ENCODE assay signal across 1 cellular context in genomic region chr5:126433708-126434107, GRCh38.
TF ChIP-seq lines count a peak whose summit lies in the region.

No MANE protein-coding gene starts in this region.

TF ChIP-seq in H1, 55 proteins besides CTCF, POLR2A, EP300 and RAD21 (continued from another document):
- no peak for TF ChIP-seq SIRT6 (IDR thresholded peaks at IDR 0.05; ENCODE audit: low read length)
- TF ChIP-seq TEAD4 (IDR thresholded peaks at IDR 0.05; ENCODE audit: low read depth, low read length), result no peak
- TF ChIP-seq CBX5 (IDR thresholded peaks at IDR 0.05; ENCODE audit: low read depth, low read length), result no peak
- TF ChIP-seq PHF8 (conservative IDR thresholded peaks at IDR 0.05; ENCODE audit: low read depth, low read length), result no peak
- no peak for TF ChIP-seq ATF2 (IDR thresholded peaks at IDR 0.05; ENCODE audit: low read length)
- no peak for TF ChIP-seq SP1 (IDR thresholded peaks at IDR 0.05; ENCODE audit: low read depth, low read length)
- TF ChIP-seq KDM4A (IDR thresholded peaks at IDR 0.05; ENCODE audit: low read depth, low read length, severe bottlenecking), result no peak
- no peak for TF ChIP-seq BRCA1 (IDR thresholded peaks at IDR 0.05; ENCODE audit: low read depth, low read length)
- no peak for TF ChIP-seq CBX8 (IDR thresholded peaks at IDR 0.05; ENCODE audit: borderline replicate concordance, low read depth, low read length)
- TF ChIP-seq ATF3 (IDR thresholded peaks at IDR 0.05; ENCODE audit: insufficient read depth, low read depth, low read length), result no peak
- no peak for TF ChIP-seq CEBPB (IDR thresholded peaks at IDR 0.05; ENCODE audit: low read depth, low read length)
- no peak for TF ChIP-seq MAFK (IDR thresholded peaks at IDR 0.05; ENCODE audit: low read depth, low read length)
- no peak for TF ChIP-seq CTBP2 (IDR thresholded peaks at IDR 0.05; ENCODE audit: borderline replicate concordance, insufficient read depth, insufficient read length, low read length)
- TF ChIP-seq RXRA (IDR thresholded peaks at IDR 0.05; ENCODE audit: insufficient read depth, low read depth, low read length), result no peak
- TF ChIP-seq RFX5 (IDR thresholded peaks at IDR 0.05; ENCODE audit: borderline replicate concordance, low read depth, low read length), result no peak
